8 cellular contexts compared by ENCODE assay signal in the genomic region with DNA sequence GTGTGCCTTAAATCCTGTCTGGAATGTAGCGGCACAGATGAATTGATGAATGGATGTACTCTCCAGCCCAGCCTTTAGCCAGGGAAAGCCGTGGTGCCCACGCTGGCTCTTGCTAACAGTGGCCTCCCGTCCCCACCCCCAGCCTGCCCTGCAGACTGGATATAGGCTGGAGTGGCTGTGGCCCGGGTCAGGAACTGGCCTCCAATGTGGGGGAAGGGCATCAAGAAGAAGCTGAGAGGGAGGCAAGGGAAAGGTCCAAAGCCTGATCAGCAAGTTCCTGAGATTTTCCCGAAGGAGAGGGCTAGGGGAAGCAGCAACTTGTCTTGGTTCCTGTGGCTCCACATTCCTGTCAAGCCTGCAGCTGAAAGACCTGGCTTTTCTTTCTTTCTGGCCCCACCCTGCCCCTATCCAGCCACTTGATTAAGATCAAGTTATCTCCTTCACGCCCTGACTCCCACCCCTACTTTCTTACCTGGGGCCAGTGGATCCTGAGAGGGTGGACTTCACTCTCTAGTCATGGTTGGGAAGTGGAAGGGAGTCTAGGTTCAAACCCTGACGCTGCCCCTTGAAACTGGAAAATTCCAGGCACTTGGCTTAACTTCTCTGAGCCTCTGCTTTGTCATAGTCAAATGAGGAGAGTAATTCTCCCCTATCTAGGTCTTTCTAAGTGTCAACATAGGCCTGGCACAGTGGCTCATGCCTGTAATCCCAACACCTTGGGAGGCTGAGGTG. TPM values are rescaled to one million over a fixed set of nuclear protein-coding genes. Genes with fewer than 3 reads are reported as not detected.
A peak's percentile ranks its signal among the peaks of the same experiment; 100 is the strongest.
DNase-seq lines count a peak whose midpoint lies in the region; ATAC-seq and TF ChIP-seq lines count a peak whose summit lies in the region.
"Had no signal": no experiment of that assay in that cellular context is flagged by ENCODE, and none has a peak within 500 bp of the region (broad histone marks: within the 10 kb centered on the region; RNA-seq: fewer than 3 reads in every experiment).

No MANE protein-coding gene starts in this region.

- no peak overlapping the region for H3K4me3 Mint-ChIP-seq in endothelial cell (ENCODE audit: unreplicated experiment)
- H3K4me3 Mint-ChIP-seq in stimulated activated effector memory CD8-positive, alpha-beta T cell treated with anti-CD3 and anti-CD28 coated beads, Interleukin-12 subunit alpha, Interleukin-12 subunit beta, amount 100 ng/mL, for 72 hours: no peak overlapping the region

- peak overlapping the region; percentile 98 for H3K27ac Mint-ChIP-seq in endothelial cell (ENCODE audit: unreplicated experiment)
- H3K27ac Mint-ChIP-seq in stimulated activated effector memory CD8-positive, alpha-beta T cell treated with anti-CD3 and anti-CD28 coated beads, Interleukin-12 subunit alpha, Interleukin-12 subunit beta, amount 100 ng/mL, for 72 hours: peak overlapping the region; percentile 95

- no peak for ATAC-seq in stimulated activated effector memory CD8-positive, alpha-beta T cell treated with anti-CD3 and anti-CD28 coated beads, Interleukin-12 subunit alpha, Interleukin-12 subunit beta, amount 100 ng/mL, for 72 hours
- ATAC-seq in GM18511 (IDR thresholded peaks at IDR 0.05; ENCODE audit: unreplicated experiment): no peak
- ATAC-seq: pancreas had no signal

- no peak for TF ChIP-seq CTCF in endothelial cell (IDR thresholded peaks at IDR 0.05; ENCODE audit: unreplicated experiment)

- H3K36me3 Mint-ChIP-seq in endothelial cell (ENCODE audit: low read depth, unreplicated experiment): peaks cover 9% of the 10 kb centered on the region
- peaks cover 37% of the 10 kb centered on the region for H3K36me3 Mint-ChIP-seq in stimulated activated effector memory CD8-positive, alpha-beta T cell treated with anti-CD3 and anti-CD28 coated beads, Interleukin-12 subunit alpha, Interleukin-12 subunit beta, amount 100 ng/mL, for 72 hours

- H3K4me1 Mint-ChIP-seq in endothelial cell (ENCODE audit: unreplicated experiment): peaks cover 63% of the 10 kb centered on the region
- H3K4me1 Mint-ChIP-seq in stimulated activated effector memory CD8-positive, alpha-beta T cell treated with anti-CD3 and anti-CD28 coated beads, Interleukin-12 subunit alpha, Interleukin-12 subunit beta, amount 100 ng/mL, for 72 hours: peaks cover 13% of the 10 kb centered on the region

- H3K9me3 Mint-ChIP-seq in endothelial cell (ENCODE audit: unreplicated experiment): no peaks in the 10 kb centered on the region
- H3K9me3 Mint-ChIP-seq in stimulated activated effector memory CD8-positive, alpha-beta T cell treated with anti-CD3 and anti-CD28 coated beads, Interleukin-12 subunit alpha, Interleukin-12 subunit beta, amount 100 ng/mL, for 72 hours: no peaks in the 10 kb centered on the region

- H3K27me3 Mint-ChIP-seq in endothelial cell (ENCODE audit: unreplicated experiment): peaks cover 3% of the 10 kb centered on the region

- DNase-seq in endothelial cell (ENCODE audit: low spot score) (peak; percentile 48), NCI-H524 (lab: John Stamatoyannopoulos, UW) (no peak), glomerular visceral epithelial cell (ENCODE audit: extremely low spot score) (no peak)
- no peak for DNase-seq in stimulated activated effector memory CD8-positive, alpha-beta T cell treated with anti-CD3 and anti-CD28 coated beads, Interleukin-12 subunit alpha, Interleukin-12 subunit beta, amount 100 ng/mL, for 72 hours (ENCODE audit: low spot score in 2 of 2)
- DNase-seq: brain microvascular endothelial cell had no signal

TF ChIP-seq in PFSK-1, 5 proteins besides CTCF, POLR2A, EP300 and RAD21:
- TF ChIP-seq POLR2AphosphoS5 (IDR thresholded peaks at IDR 0.05; ENCODE audit: low read depth, low read length) (0 out of 2 replicates have a peak, but pooled peaks have one; percentile 12), TAF1 (IDR thresholded peaks at IDR 0.05; ENCODE audit: borderline replicate concordance, insufficient read depth, low read length) (no peak), FOXP2 (optimal IDR thresholded peaks at IDR 0.05; ENCODE audit: borderline replicate concordance, extremely low read depth, extremely low read length, insufficient read depth) (no peak)

RNA-seq across cellular contexts. Expression of a gene that starts 11.0 kb away (rescaled TPM):
- polyA plus RNA-seq in PFSK-1 (2012; ENCODE audit: insufficient read length, low read depth): 72.9 TPM
- total RNA-seq in endothelial cell (ENCODE audit: unreplicated experiment): 124 TPM

RNA-seq across cellular contexts. Expression of a gene that starts 45.9 kb away (rescaled TPM):
- polyA plus RNA-seq in PFSK-1 (2012; ENCODE audit: insufficient read length, low read depth): 572 TPM
- 732 TPM for total RNA-seq in endothelial cell (ENCODE audit: unreplicated experiment)

RNA-seq across cellular contexts. Expression of a gene that starts 51.0 kb away (rescaled TPM):
- 64.2 TPM for polyA plus RNA-seq in PFSK-1 (2012; ENCODE audit: insufficient read length, low read depth)
- 14.4 TPM for total RNA-seq in endothelial cell (ENCODE audit: unreplicated experiment)

RNA-seq across cellular contexts. Expression of a gene that starts 58.3 kb away (rescaled TPM):
- 5.5 TPM for polyA plus RNA-seq in PFSK-1 (2012; ENCODE audit: insufficient read length, low read depth)
- 0.54 TPM for total RNA-seq in endothelial cell (ENCODE audit: unreplicated experiment)

RNA-seq across cellular contexts. Expression of a gene that starts 58.4 kb away (rescaled TPM):
- polyA plus RNA-seq in PFSK-1 (2012; ENCODE audit: insufficient read length, low read depth): 158 TPM
- 58.9 TPM for total RNA-seq in endothelial cell (ENCODE audit: unreplicated experiment)
